In the genomic region with DNA sequence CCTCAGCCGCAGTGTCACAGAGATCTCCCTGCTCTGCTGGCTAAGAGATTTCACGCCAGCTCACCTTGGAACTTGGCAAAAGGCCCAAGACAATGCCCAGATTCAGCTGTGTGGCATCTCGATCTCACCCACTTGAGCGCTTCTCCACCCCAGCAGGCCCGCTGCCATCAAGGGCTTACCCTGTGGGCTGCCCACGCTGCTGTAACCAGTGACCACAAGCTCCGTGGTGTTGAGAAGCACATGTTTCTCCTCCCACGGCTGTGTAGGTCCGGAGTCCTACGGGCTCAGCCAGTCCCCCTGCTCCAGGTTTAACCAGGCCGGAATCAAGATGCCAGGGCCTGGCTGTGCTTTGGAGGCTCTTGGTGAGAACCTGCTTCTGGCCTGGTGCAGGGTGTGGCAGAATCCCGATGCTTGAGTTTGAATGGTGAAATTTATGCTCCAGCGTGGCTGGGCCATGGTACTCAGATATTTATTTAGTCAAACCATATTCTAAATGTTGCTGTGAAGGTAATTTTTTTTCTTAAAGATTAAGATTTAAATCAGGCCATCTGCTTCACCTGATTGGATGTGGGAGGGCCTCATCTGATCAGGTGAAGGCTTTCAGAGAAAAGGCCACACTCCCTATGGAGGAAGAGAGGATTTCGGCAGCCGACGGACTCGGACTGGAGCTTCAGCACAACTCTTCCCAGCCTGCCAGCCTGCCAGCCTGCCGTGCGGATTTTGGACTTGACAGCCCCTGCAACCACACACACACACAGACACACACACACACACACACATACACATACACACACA, we compare ENCODE assay signal across 20 cellular contexts.
"Had no signal": no experiment of that assay in that cellular context is flagged by ENCODE, and none has a peak within 500 bp of the region (broad histone marks: within the 10 kb centered on the region; RNA-seq: fewer than 3 reads in every experiment).

No MANE protein-coding gene starts in this region.

- H3K36me3 ChIP-seq: MG63 had no signal

- DNase-seq: Karpas-422, KG1, MG63, NCI-H1092 treated with DMSO at 0.1 percent for 48 hours, NCI-H1436, NCI-H187, NCI-H2029, NCI-H2171 treated with DMSO at 0.1 percent for 48 hours, NCI-H345, NCI-H446 treated with DMSO at 0.1 percent for 48 hours, NCI-H510A treated with DMSO at 0.1 percent for 48 hours, NCI-H774, RPMI8226, SHP77, SK-N-SH, SW 1271, T-cell had no signal

- H3K9me3 ChIP-seq: MG63, SK-N-SH had no signal

- H3K4me2 ChIP-seq: SK-N-SH had no signal

- H3K27ac ChIP-seq: HL-60 had no signal

- H3K9ac ChIP-seq: SK-N-SH had no signal

- FAIRE-seq: HTR-8/SVneo, RCC 7860 had no signal

- H3K4me3 ChIP-seq: MG63 had no signal

- ATAC-seq: T-cell had no signal

- H3K27me3 ChIP-seq: MG63 had no signal
